Comparison of ENCODE assay signal across 19 cellular contexts in genomic region chr7:151697942-151698341, GRCh38.
"Had no signal": no experiment of that assay in that cellular context is flagged by ENCODE, and none has a peak within 500 bp of the region (broad histone marks: within the 10 kb centered on the region; RNA-seq: fewer than 3 reads in every experiment).

No MANE protein-coding gene starts in this region.

- H3K4me3 ChIP-seq: ascending aorta, gastroesophageal sphincter, heart left ventricle, neural progenitor cell, ovary, sigmoid colon had no signal

- FAIRE-seq: TTC549 had no signal

- DNase-seq: activated CD4-positive, alpha-beta T cell treated with anti-CD3 and anti-CD28 coated beads for 48 hours; activated CD8-positive, alpha-beta T cell treated with anti-CD3 and anti-CD28 coated beads for 36 hours; activated effector memory CD4-positive, alpha-beta T cell treated with Interleukin-2 at 50 U/mL for 16 hours; activated naive CD4-positive, alpha-beta T cell treated with anti-CD3 and anti-CD28 coated beads, Interleukin-2, amount 50 U/mL, for 16 hours; activated T-cell treated with anti-CD3 and anti-CD28 coated beads, Interleukin-2, amount 50 U/mL, for 4 hours; cerebellar nuclear complex; effector CD4-positive, alpha-beta T cell; kidney glomerular epithelial cell; mesendoderm; naive thymus-derived CD4-positive, alpha-beta T cell; ovary; sigmoid colon; stimulated activated CD4-positive, alpha-beta T cell treated with anti-CD3 and anti-CD28 coated beads, Interleukin-4, amount 100 ng/mL, for 24 hours had no signal

- H3K36me3 ChIP-seq: ascending aorta, gastroesophageal sphincter, heart left ventricle, neural progenitor cell, ovary, sigmoid colon had no signal

- H3K27me3 ChIP-seq: ascending aorta, gastroesophageal sphincter, heart left ventricle, neural progenitor cell, ovary, sigmoid colon had no signal

- ATAC-seq: activated CD8-positive, alpha-beta T cell treated with anti-CD3 and anti-CD28 coated beads for 36 hours; activated T-cell treated with anti-CD3 and anti-CD28 coated beads, Interleukin-2, amount 50 U/mL, for 4 hours; gastroesophageal sphincter; heart left ventricle; naive thymus-derived CD4-positive, alpha-beta T cell; stimulated activated effector memory CD8-positive, alpha-beta T cell treated with anti-CD3 and anti-CD28 coated beads, Interleukin-12 subunit alpha, Interleukin-12 subunit beta, amount 100 ng/mL, for 72 hours had no signal

- H2AFZ ChIP-seq: neural progenitor cell had no signal

- H3K9me3 ChIP-seq: ascending aorta, gastroesophageal sphincter, heart left ventricle, ovary, sigmoid colon had no signal

- H3K27ac ChIP-seq: ascending aorta, gastroesophageal sphincter, neural progenitor cell, ovary, sigmoid colon had no signal

- H3K4me2 ChIP-seq: neural progenitor cell had no signal

- H3K9ac ChIP-seq: neural progenitor cell had no signal
